In the genomic region with DNA sequence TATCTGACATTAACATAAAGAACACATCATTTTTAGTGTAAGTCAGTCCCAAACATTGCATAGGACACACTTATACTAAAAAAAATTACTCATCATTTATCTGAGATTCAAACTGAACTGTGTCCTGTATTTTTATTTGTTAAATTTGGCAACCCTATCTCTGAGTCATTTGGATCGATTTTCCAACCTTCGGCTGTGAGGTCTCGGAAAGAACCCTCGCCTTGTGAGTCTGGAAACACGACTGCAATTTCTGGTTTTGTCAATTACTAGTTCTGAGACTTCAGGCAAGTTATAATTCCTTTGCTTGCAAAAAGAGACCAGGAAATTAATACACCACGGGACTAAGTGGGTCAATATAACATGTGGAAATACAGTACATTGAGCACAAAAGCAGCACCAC, we compare ENCODE assay signal across 8 cellular contexts. TPM values are rescaled to one million over a fixed set of nuclear protein-coding genes. Genes with fewer than 3 reads are reported as not detected.
A peak's percentile ranks its signal among the peaks of the same experiment; 100 is the strongest.
DNase-seq lines count a peak whose midpoint lies in the region; ATAC-seq, FAIRE-seq and TF ChIP-seq lines count a peak whose summit lies in the region.
"Had no signal": no experiment of that assay in that cellular context is flagged by ENCODE, and none has a peak within 500 bp of the region (broad histone marks: within the 10 kb centered on the region; RNA-seq: fewer than 3 reads in every experiment).

No MANE protein-coding gene starts in this region.

- H3K4me3 ChIP-seq in PC-3 (ENCODE audit: low read length) = peak overlapping the region; percentile 48
- peak overlapping the region in 1 of 3 experiments; percentile 37 for H3K4me3 ChIP-seq in endothelial cell of umbilical vein (replicated peaks in 1 of 3; ENCODE audit: insufficient read depth in 1 of 3, low read depth in 1 of 3, low read length in 3 of 3)
- no peak overlapping the region for H3K4me3 ChIP-seq in mucosa of stomach (ENCODE audit: low read length)

- H3K4me3 Mint-ChIP-seq in activated CD4-positive, alpha-beta memory T cell treated with anti-CD3 and anti-CD28 coated beads, Interleukin-2, amount 10 ng/mL, durations not matched to agents 7 days and 5 days = no peak overlapping the region

- TF ChIP-seq CTCF in PC-3 (conservative IDR thresholded peaks at IDR 0.05; ENCODE audit: low read depth, low read length) = no peak
- no peak for TF ChIP-seq CTCF in endothelial cell of umbilical vein (IDR thresholded peaks at IDR 0.05; ENCODE audit: extremely low read depth in 1 of 2, insufficient read depth in 1 of 2, low read depth in 1 of 2, low read length in 2 of 2)

- peak overlapping the region; percentile 75 for H3K9ac ChIP-seq in PC-3 (ENCODE audit: low read length)
- H3K9ac ChIP-seq in endothelial cell of umbilical vein (replicated peaks; ENCODE audit: extremely low read depth, insufficient read depth, low read length) = peak overlapping the region; percentile 62
- peak overlapping the region; percentile 33 for H3K9ac ChIP-seq in mucosa of stomach (ENCODE audit: low read length)

- H3K27ac Mint-ChIP-seq in activated CD4-positive, alpha-beta memory T cell treated with anti-CD3 and anti-CD28 coated beads, Interleukin-2, amount 10 ng/mL, durations not matched to agents 7 days and 5 days = no peak overlapping the region

- no peaks in the 10 kb centered on the region for H3K9me2 ChIP-seq in PC-3 (replicated peaks; ENCODE audit: low read length)

- H4K20me1 ChIP-seq in PC-3 (ENCODE audit: low read length) (no peaks in the 10 kb centered on the region), endothelial cell of umbilical vein (replicated peaks; ENCODE audit: control insufficient read depth, extremely low read depth, insufficient read depth, low read length) (no peaks in the 10 kb centered on the region)

- ATAC-seq in PC-3 = peak; percentile 65
- ATAC-seq in GM19328 (IDR thresholded peaks at IDR 0.05; ENCODE audit: unreplicated experiment) = no peak
- no peak for ATAC-seq in HG03097 (IDR thresholded peaks at IDR 0.05; ENCODE audit: low FRiP score, unreplicated experiment)

- H3K79me2 ChIP-seq in PC-3 (ENCODE audit: low read length) = peaks cover 91% of the 10 kb centered on the region
- H3K79me2 ChIP-seq in endothelial cell of umbilical vein (ENCODE audit: control insufficient read depth, insufficient read depth, low read length) = peaks cover 73% of the 10 kb centered on the region

- no peaks in the 10 kb centered on the region for H3K9me1 ChIP-seq in endothelial cell of umbilical vein (replicated peaks; ENCODE audit: control insufficient read depth, extremely low read depth, insufficient read depth, low read length)

- dilution Hi-C loops in endothelial cell of umbilical vein (cut with MboI; ENCODE audit: extremely low pct_ligation_motif_present, low sequenced_read_pairs) = no loop called here

- no peak for TF ChIP-seq POLR2A in endothelial cell of umbilical vein (IDR thresholded peaks at IDR 0.05; ENCODE audit: low read depth, low read length)

- H2AFZ ChIP-seq in PC-3 (ENCODE audit: low read length) (no peak overlapping the region), endothelial cell of umbilical vein (ENCODE audit: low read depth, low read length) (no peak overlapping the region)

- H3K36me3 ChIP-seq in PC-3 (ENCODE audit: low read depth, low read length) (no peaks in the 10 kb centered on the region), endothelial cell of umbilical vein (ENCODE audit: control insufficient read depth in 2 of 2, extremely low read depth in 1 of 2, insufficient read depth in 2 of 2, low read length in 2 of 2) (no peaks in the 10 kb centered on the region), mucosa of stomach (ENCODE audit: control insufficient read depth, insufficient read depth, low read length) (no peaks in the 10 kb centered on the region)

- H3K4me1 ChIP-seq in PC-3 (ENCODE audit: insufficient read depth, low read length) (peaks cover 59% of the 10 kb centered on the region), endothelial cell of umbilical vein (ENCODE audit: control insufficient read depth, extremely low read depth, insufficient read depth, low read length) (peaks cover 83% of the 10 kb centered on the region), mucosa of stomach (ENCODE audit: control insufficient read depth, insufficient read depth, low read length) (peaks cover 69% of the 10 kb centered on the region)

- CTCF ChIA-PET in PC-3 (lab: Charles Lee) = no interaction called here
- CTCF ChIA-PET in endothelial cell of umbilical vein (lab: Charles Lee) = interaction anchor here (0.6 to 1.9 kb wide), 3 partner anchors 9 to 24 kb away, joined by 3 to 4 read pairs (median 3); no protein-coding TSS in a partner anchor
- CTCF ChIA-PET in activated CD4-positive, alpha-beta memory T cell treated with anti-CD3 and anti-CD28 coated beads, Interleukin-2, amount 10 ng/mL, durations not matched to agents 7 days and 5 days (lab: Charles Lee) = no interaction called here

- H3K27me3 ChIP-seq in PC-3 (ENCODE audit: low read length) (no peaks in the 10 kb centered on the region), endothelial cell of umbilical vein (ENCODE audit: control insufficient read depth in 2 of 2, insufficient read depth in 2 of 2, low read length in 2 of 2) (no peaks in the 10 kb centered on the region), mucosa of stomach (ENCODE audit: control insufficient read depth, insufficient read depth, low read length) (no peaks in the 10 kb centered on the region)

- H3K9me3 ChIP-seq in PC-3 (ENCODE audit: low read length) (no peaks in the 10 kb centered on the region), endothelial cell of umbilical vein (replicated peaks; ENCODE audit: control insufficient read depth, insufficient read depth, low read length) (no peaks in the 10 kb centered on the region), mucosa of stomach (ENCODE audit: control insufficient read depth, low read length) (no peaks in the 10 kb centered on the region)

- H3K9me3 Mint-ChIP-seq in activated CD4-positive, alpha-beta memory T cell treated with anti-CD3 and anti-CD28 coated beads, Interleukin-2, amount 10 ng/mL, durations not matched to agents 7 days and 5 days = no peaks in the 10 kb centered on the region

- peak; percentile 93 for DNase-seq in PC-3
- DNase-seq in endothelial cell of umbilical vein (ENCODE audit: low read depth, low spot score) = no peak
- DNase-seq in urothelium cell line (ENCODE audit: low spot score) = peak; percentile 27
- no peak for DNase-seq in activated CD4-positive, alpha-beta memory T cell treated with anti-CD3 and anti-CD28 coated beads, Interleukin-2, amount 10 ng/mL, durations not matched to agents 7 days and 5 days
- DNase-seq: activated T-cell treated with anti-CD3 and anti-CD28 coated beads for 4 hours had no signal

- H3K27ac ChIP-seq in PC-3 (ENCODE audit: low read length) (peak overlapping the region; percentile 96), endothelial cell of umbilical vein (ENCODE audit: insufficient read depth, low read depth, low read length) (peak overlapping the region; percentile 88)

- peaks cover 3% of the 10 kb centered on the region for H3F3A ChIP-seq in PC-3 (ENCODE audit: low read length, unreplicated experiment)

- H3K27me3 Mint-ChIP-seq in activated CD4-positive, alpha-beta memory T cell treated with anti-CD3 and anti-CD28 coated beads, Interleukin-2, amount 10 ng/mL, durations not matched to agents 7 days and 5 days = peaks cover 6% of the 10 kb centered on the region

- no peaks in the 10 kb centered on the region for H3K36me3 Mint-ChIP-seq in activated CD4-positive, alpha-beta memory T cell treated with anti-CD3 and anti-CD28 coated beads, Interleukin-2, amount 10 ng/mL, durations not matched to agents 7 days and 5 days (ENCODE audit: low read depth)

- POLR2A ChIA-PET in PC-3 (lab: Charles Lee; ENCODE audit: unreplicated experiment) = no interaction called here
- POLR2A ChIA-PET in endothelial cell of umbilical vein (lab: Charles Lee) = interaction anchor here (0.6 to 1.2 kb wide), 2 partner anchors 9 to 166 kb away, joined by 4 read pairs; no protein-coding TSS in a partner anchor
- POLR2A ChIA-PET in activated CD4-positive, alpha-beta memory T cell treated with anti-CD3 and anti-CD28 coated beads, Interleukin-2, amount 10 ng/mL, durations not matched to agents 7 days and 5 days (lab: Charles Lee) = no interaction called here

- H3K4me1 Mint-ChIP-seq in activated CD4-positive, alpha-beta memory T cell treated with anti-CD3 and anti-CD28 coated beads, Interleukin-2, amount 10 ng/mL, durations not matched to agents 7 days and 5 days = no peaks in the 10 kb centered on the region

- FAIRE-seq in endothelial cell of umbilical vein (lab: Jason Lieb, UNC) (no peak), urothelium cell line (lab: Jason Lieb, UNC) (no peak)

- intact Hi-C loops in PC-3 (cut with micrococcal nuclease) = loop anchor here (2.0 to 10.0 kb wide), 4 partner anchors 18 to 147 kb away; no protein-coding TSS in a partner anchor
- intact Hi-C loops in endothelial cell of umbilical vein (cut with micrococcal nuclease) = loop anchor here (10.0 kb wide), 1 partner anchor 256 kb away; the partner anchor contains the start of gene NEDD4L

- H3K4me2 ChIP-seq in PC-3 (ENCODE audit: low read length) (peak overlapping the region; percentile 82), endothelial cell of umbilical vein (ENCODE audit: insufficient read depth, low read length) (peak overlapping the region; percentile 60)

- BruUV-seq in PC-3 (replicated peaks; lab: Mats Ljungman, UMichigan) (no TSS peak), endothelial cell of umbilical vein (replicated peaks; lab: Mats Ljungman, UMichigan) (no TSS peak)

TF ChIP-seq in endothelial cell of umbilical vein, 7 proteins besides CTCF, POLR2A, EP300 and RAD21 (continues in another document):
- TF ChIP-seq JUN (IDR thresholded peaks at IDR 0.05; ENCODE audit: borderline replicate concordance, insufficient read depth, insufficient read length, low read depth) (no peak), MYC (IDR thresholded peaks at IDR 0.05; ENCODE audit: low read depth, low read length) (no peak), GATA2 (IDR thresholded peaks at IDR 0.05; ENCODE audit: insufficient read depth, insufficient read length, low read depth, low read length) (no peak)
- TF ChIP-seq, protein P1, sequence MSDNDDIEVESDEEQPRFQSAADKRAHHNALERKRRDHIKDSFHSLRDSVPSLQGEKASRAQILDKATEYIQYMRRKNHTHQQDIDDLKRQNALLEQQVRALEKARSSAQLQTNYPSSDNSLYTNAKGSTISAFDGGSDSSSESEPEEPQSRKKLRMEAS (IDR thresholded peaks at IDR 0.05; ENCODE audit: insufficient read depth, insufficient read length) = no peak

RNA-seq across cellular contexts. Expression of gene ATP8B1, which starts 14.0 kb away (rescaled TPM):
- total RNA-seq in PC-3 (2014; rRNA removed) (18.4 and 24.8 TPM in 2 replicates), endothelial cell of umbilical vein (86.5 and 100 TPM in 2 replicates)
- polyA plus RNA-seq in endothelial cell of umbilical vein = 42.7 and 49.3 TPM in 2 replicates
- polyA plus RNA-seq in endothelial cell of umbilical vein (2011; cell fraction: cytosol; rRNA removed) = 32.7 and 33.4 TPM in 2 replicates
- 82.2 and 90.1 TPM in 2 replicates for polyA plus RNA-seq in endothelial cell of umbilical vein (2011; cell fraction: nucleus; rRNA removed)
- 17.7 and 27.5 TPM in 2 replicates for polyA plus RNA-seq in endothelial cell of umbilical vein (2012)
- polyA minus RNA-seq in endothelial cell of umbilical vein = 164 and 167 TPM in 2 replicates
- 0.72 TPM for polyA minus RNA-seq in endothelial cell of umbilical vein (2011; cell fraction: cytosol; rRNA and poly(A)+ RNA removed)
- 135 and 183 TPM in 2 replicates for polyA minus RNA-seq in endothelial cell of umbilical vein (2011; cell fraction: nucleus; rRNA and poly(A)+ RNA removed)
- total RNA-seq in activated CD4-positive, alpha-beta memory T cell treated with anti-CD3 and anti-CD28 coated beads, Interleukin-2, amount 10 ng/mL, durations not matched to agents 7 days and 5 days = not detected

Comparison
In these comparisons a context has a peak if more than half of its experiments do, and no peak if none do; other contexts are left out.
1. DNase-seq: peak in PC-3 (single experiment) and urothelium cell line (single experiment); none in endothelial cell of umbilical vein (single experiment) and activated CD4-positive, alpha-beta memory T cell treated with anti-CD3 and anti-CD28 coated beads, Interleukin-2, amount 10 ng/mL, durations not matched to agents 7 days and 5 days (single experiment).
2. RNA of gene ATP8B1, which starts 14.0 kb away (total RNA-seq): 86.5 to 100 TPM in endothelial cell of umbilical vein and 18.4 to 24.8 TPM in PC-3; not detected in activated CD4-positive, alpha-beta memory T cell treated with anti-CD3 and anti-CD28 coated beads, Interleukin-2, amount 10 ng/mL, durations not matched to agents 7 days and 5 days; every median in the first group is over 10 times any median in the second.
3. Peak in every context shown above with its lines, with median percentiles within 50 percentile points of each other: H3K9ac ChIP-seq.